Comparison of ENCODE assay signal across 16 cellular contexts in genomic region chr10:23367896-23368685, GRCh38. TPM values are rescaled to one million over a fixed set of nuclear protein-coding genes. Genes with fewer than 3 reads are reported as not detected.
DNase-seq lines count a peak whose midpoint lies in the region; ATAC-seq lines count a peak whose summit lies in the region.
"Had no signal": no experiment of that assay in that cellular context is flagged by ENCODE, and none has a peak within 500 bp of the region (broad histone marks: within the 10 kb centered on the region; RNA-seq: fewer than 3 reads in every experiment).

No MANE protein-coding gene starts in this region.

- H3K36me3 Mint-ChIP-seq in T-cell = no peaks in the 10 kb centered on the region
- H3K36me3 Mint-ChIP-seq in naive thymus-derived CD8-positive, alpha-beta T cell = peaks cover 0 to 6% (median 4%) of the 10 kb centered on the region in 3 donors

- POLR2A ChIA-PET in T-cell (lab: Charles Lee) = no interaction called here
- POLR2A ChIA-PET in naive thymus-derived CD8-positive, alpha-beta T cell (lab: Charles Lee) = interaction anchor here (2.0 kb wide), 1 partner anchor 70 kb away, joined by 9 read pairs; the partner anchor contains the start of gene OTUD1

- H3K4me3 Mint-ChIP-seq in T-cell = peak overlapping the region; percentile 22 to 62 (median 45)
- H3K4me3 Mint-ChIP-seq in naive thymus-derived CD8-positive, alpha-beta T cell = peak overlapping the region; percentile 2 to 76 (median 64)

- H3K27ac Mint-ChIP-seq in T-cell = peak overlapping the region; percentile 58 to 66
- peak overlapping the region in 5 of 10 donors; percentile 4 to 82 (median 44) for H3K27ac Mint-ChIP-seq in naive thymus-derived CD8-positive, alpha-beta T cell

- peak; percentile 13 for ATAC-seq in GM21825 (IDR thresholded peaks at IDR 0.05; ENCODE audit: unreplicated experiment)
- ATAC-seq in T-cell (replicated peaks in 1 of 4) = no peak
- no peak for ATAC-seq in naive thymus-derived CD8-positive, alpha-beta T cell

- peaks cover 0 to 4% (median 0%) of the 10 kb centered on the region in 3 donors for H3K9me3 Mint-ChIP-seq in T-cell
- H3K9me3 Mint-ChIP-seq in naive thymus-derived CD8-positive, alpha-beta T cell = peaks cover 0 to 10% (median 0%) of the 10 kb centered on the region in 9 donors

- H3K27me3 Mint-ChIP-seq in T-cell = no peaks in the 10 kb centered on the region
- no peaks in the 10 kb centered on the region for H3K27me3 Mint-ChIP-seq in naive thymus-derived CD8-positive, alpha-beta T cell

- peaks cover 57 to 62% (median 57%) of the 10 kb centered on the region in 3 donors for H3K4me1 Mint-ChIP-seq in T-cell
- H3K4me1 Mint-ChIP-seq in naive thymus-derived CD8-positive, alpha-beta T cell = peaks cover 31 to 59% (median 56%) of the 10 kb centered on the region in 4 donors

- DNase-seq in NOMO-1 treated with DMSO at 0.1 percent for 48 hours (lab: John Stamatoyannopoulos, UW; ENCODE audit: unreplicated experiment) = peak; percentile 59
- no peak for DNase-seq in NOMO-1 treated with dmso at 0.1 percent for 144 hours (lab: John Stamatoyannopoulos, UW; ENCODE audit: unreplicated experiment)
- no peak for DNase-seq in T-cell
- DNase-seq in naive thymus-derived CD8-positive, alpha-beta T cell = no peak
- no peak for DNase-seq in NCI-H2107 (lab: John Stamatoyannopoulos, UW)
- DNase-seq in activated effector memory CD4-positive, alpha-beta T cell treated with Interleukin-2 at 50 U/mL for 16 hours = no peak
- DNase-seq in occipital lobe (lab: John Stamatoyannopoulos, UW) = no peak
- DNase-seq: amygdala, dorsolateral prefrontal cortex, EL, mammary epithelial cell, NCI-H2029, Peyer's patch had no signal

- CTCF ChIA-PET in T-cell (lab: Charles Lee) = interaction anchor here (0.5 to 0.7 kb wide), 3 partner anchors 31 to 76 kb away, joined by 3 read pairs; no protein-coding TSS in a partner anchor

RNA-seq across cellular contexts. Expression of gene C10orf67, which starts 23.5 kb away (rescaled TPM):
- total RNA-seq in T-cell (under 1 TPM in 1 of 5 donors, not detected in 4; 0.13 TPM), occipital lobe (0.16 TPM)
- under 1 TPM in 1 of 2 experiments, not detected in 1; 0.16 TPM for total RNA-seq in naive thymus-derived CD8-positive, alpha-beta T cell
- polyA plus RNA-seq in naive thymus-derived CD8-positive, alpha-beta T cell = not detected
- total RNA-seq: glomerular endothelial cell, ureter had no signal
